8 cellular contexts compared by ENCODE assay signal in genomic region chr1:144523661-144524407, GRCh38.
A peak's percentile ranks its signal among the peaks of the same experiment; 100 is the strongest.
DNase-seq lines count a peak whose midpoint lies in the region; ATAC-seq and TF ChIP-seq lines count a peak whose summit lies in the region.
"Not testable (repeated sequence)": the region's sequence is repeated elsewhere in the genome, so short reads cannot be mapped to it uniquely, and the experiment has no call there.

No MANE protein-coding gene starts in this region.

- not testable (repeated sequence) for H3K9me2 ChIP-seq in GM23338 (ENCODE audit: insufficient read depth)

- H3K27ac ChIP-seq in GM23338 (ENCODE audit: low read depth) (peak overlapping the region; percentile 97; the same call in 1 of the 2 replicates), gastroesophageal sphincter (peak overlapping the region in 2 of 4 donors; percentile 78 to 82)

- H3K27me3 Mint-ChIP-seq in GM23338 (ENCODE audit: insufficient read depth, low read depth, poor library complexity); IgD-negative memory B cell; naive thymus-derived CD8-positive, alpha-beta T cell: not testable (repeated sequence)

- DNase-seq in GM23338 (ENCODE audit: low spot score) (peak; percentile 74), T-helper 22 cell (ENCODE audit: low read depth) (peak; percentile 62)
- DNase-seq in adipocyte (ENCODE audit: low read depth), result not testable (repeated sequence)
- DNase-seq in naive thymus-derived CD8-positive, alpha-beta T cell, result peak; percentile 17 to 71 (median 54)
- DNase-seq in stimulated activated CD8-positive, alpha-beta memory T cell treated with anti-CD3 and anti-CD28 coated beads, Interleukin-4, amount 100 ng/mL, for 48 hours, result peak; percentile 65

- TF ChIP-seq CTCF in GM23338 (conservative IDR thresholded peaks at IDR 0.05; ENCODE audit: low read depth in 2 of 2); gastroesophageal sphincter (IDR thresholded peaks at IDR 0.05): not testable (repeated sequence)

- H3K4me1 Mint-ChIP-seq in GM23338; IgD-negative memory B cell; naive thymus-derived CD8-positive, alpha-beta T cell: not testable (repeated sequence)

- POLR2A ChIA-PET in naive thymus-derived CD8-positive, alpha-beta T cell (lab: Charles Lee), result interaction anchor here (0.6 to 0.7 kb wide), 2 partner anchors 10 to 1526 kb away, joined by 3 to 4 read pairs; no protein-coding TSS in a partner anchor

- not testable (repeated sequence) for TF ChIP-seq EP300 in gastroesophageal sphincter (IDR thresholded peaks at IDR 0.05)

- H3K9ac ChIP-seq in adipocyte (ENCODE audit: low read length), result peak overlapping the region; percentile 68

- H3K27ac Mint-ChIP-seq in GM23338, result peak overlapping the region; percentile 100
- peak overlapping the region; percentile 100 for H3K27ac Mint-ChIP-seq in IgD-negative memory B cell
- peak overlapping the region; percentile 96 to 100 (median 99) for H3K27ac Mint-ChIP-seq in naive thymus-derived CD8-positive, alpha-beta T cell

- WGBS in gastroesophageal sphincter (ENCODE audit: low coverage in 1 of 2), 2 donors, result 32% methylated on average over 5 of the region's 33 CpGs; no CpG with 5 or more reads in 1 of the 2 donors

- H2AFZ ChIP-seq in GM23338, result not testable (repeated sequence)

- peak overlapping the region; percentile 38; the same call in 1 of the 2 replicates for H3K4me2 ChIP-seq in GM23338

- H3K4me1 ChIP-seq in GM23338 (ENCODE audit: insufficient read depth); adipocyte (ENCODE audit: control insufficient read depth, insufficient read depth, low read length); gastroesophageal sphincter: not testable (repeated sequence)

- not testable (repeated sequence) for H3K9me3 Mint-ChIP-seq in GM23338; IgD-negative memory B cell; naive thymus-derived CD8-positive, alpha-beta T cell

- H4K20me1 ChIP-seq in GM23338 (replicated peaks; ENCODE audit: insufficient read depth), result not testable (repeated sequence)

- TF ChIP-seq POLR2A in GM10847 (IDR thresholded peaks at IDR 0.05; ENCODE audit: extremely low read depth, insufficient read length) (peak; percentile 66), gastroesophageal sphincter (IDR thresholded peaks at IDR 0.05) (peak in 1 of 2 donors; percentile 31)

- H3K9me3 ChIP-seq in adipocyte (ENCODE audit: control insufficient read depth, low read length); gastroesophageal sphincter: not testable (repeated sequence)

- H3K4me3 Mint-ChIP-seq in GM23338 (peak overlapping the region; percentile 66; the same call in 2 of the 3 replicates), IgD-negative memory B cell (peak overlapping the region; percentile 89 to 100 (median 97))
- peak overlapping the region; percentile 74 to 92 (median 84) for H3K4me3 Mint-ChIP-seq in naive thymus-derived CD8-positive, alpha-beta T cell

- not testable (repeated sequence) for H3K79me2 ChIP-seq in GM23338 (replicated peaks; ENCODE audit: insufficient read depth)

- H3K36me3 Mint-ChIP-seq in GM23338 (ENCODE audit: low read depth); IgD-negative memory B cell; naive thymus-derived CD8-positive, alpha-beta T cell: not testable (repeated sequence)

- H3K36me3 ChIP-seq in GM23338 (ENCODE audit: insufficient read depth); adipocyte (ENCODE audit: control insufficient read depth, insufficient read depth, low read length, severe bottlenecking); gastroesophageal sphincter: not testable (repeated sequence)

- not testable (repeated sequence) for H3K27me3 ChIP-seq in GM23338 (ENCODE audit: insufficient read depth); adipocyte (replicated peaks; ENCODE audit: control insufficient read depth, insufficient read depth, low read length); gastroesophageal sphincter

- H3K4me3 ChIP-seq in GM23338 (peak overlapping the region; percentile 38; the same call in 1 of the 2 replicates), adipocyte (ENCODE audit: low read length) (peak overlapping the region; percentile 68), gastroesophageal sphincter (peak overlapping the region in 1 of 2 donors; percentile 25)

- ATAC-seq in GM23338 (peak; percentile 95), gastroesophageal sphincter (peak; percentile 99)
- peak; percentile 84 to 86 for ATAC-seq in naive thymus-derived CD8-positive, alpha-beta T cell

- H3F3A ChIP-seq in GM23338 (replicated peaks; ENCODE audit: low read depth), result not testable (repeated sequence)

TF ChIP-seq in GM23338, 12 proteins besides CTCF, POLR2A, EP300 and RAD21:
- peak; percentile 22; the same call in 1 of the 2 replicates for TF ChIP-seq CREB1 (CRISPR knock-in tag; IDR thresholded peaks at IDR 0.05; ENCODE audit: low read depth)
- peak; percentile 80 for TF ChIP-seq ETS1 (IDR thresholded peaks at IDR 0.05)
- TF ChIP-seq POLR2AphosphoS5 (IDR thresholded peaks at IDR 0.05; ENCODE audit: low read depth), result peak; percentile 98
